8 cellular contexts compared by ENCODE assay signal in genomic region chr7:27095897-27096755, GRCh38. TPM values are rescaled to one million over a fixed set of nuclear protein-coding genes. Genes with fewer than 3 reads are reported as not detected.
DNase-seq lines count a peak whose midpoint lies in the region; ATAC-seq, FAIRE-seq and TF ChIP-seq lines count a peak whose summit lies in the region.

TSS of gene HOXA1 (minus strand) at chr7:27096000. CDS start at chr7:27095912, 88 bp downstream.

- no peaks in the 10 kb centered on the region for H3K9me3 Mint-ChIP-seq in T-helper 1 cell treated with Interleukin-12 subunit alpha and Interleukin-12 subunit beta and Interleukin-4 antibody, amounts not matched to agents 30 μg/mL and 1 μg/mL, for 36 hours

- peak; percentile 71 for ATAC-seq in HG02623 (IDR thresholded peaks at IDR 0.05; ENCODE audit: unreplicated experiment)

- no peaks in the 10 kb centered on the region for H3K36me3 ChIP-seq in adrenal gland (replicated peaks in 1 of 2)
- H3K36me3 ChIP-seq in iPS-18a (ENCODE audit: control insufficient read depth, low read depth, low read length) = no peaks in the 10 kb centered on the region
- H3K36me3 ChIP-seq in spleen = peaks cover 0 to 24% (median 0%) of the 10 kb centered on the region in 6 donors

- H3K27ac Mint-ChIP-seq in T-helper 1 cell treated with Interleukin-12 subunit alpha and Interleukin-12 subunit beta and Interleukin-4 antibody, amounts not matched to agents 30 μg/mL and 1 μg/mL, for 36 hours = peak within 1 kb of the TSS; percentile 73

- H3K4me1 Mint-ChIP-seq in T-helper 1 cell treated with Interleukin-12 subunit alpha and Interleukin-12 subunit beta and Interleukin-4 antibody, amounts not matched to agents 30 μg/mL and 1 μg/mL, for 36 hours (ENCODE audit: low read depth) = peaks cover 12% of the 10 kb centered on the region

- H3K27me3 ChIP-seq in adrenal gland (no peaks in the 10 kb centered on the region), iPS-18a (ENCODE audit: control insufficient read depth, insufficient read depth, low read length) (peaks cover 100% of the 10 kb centered on the region), spleen (replicated peaks in 1 of 7) (peaks cover 0 to 98% (median 12%) of the 10 kb centered on the region in 7 donors)

- TF ChIP-seq CTCF in GM13976 (IDR thresholded peaks at IDR 0.05; ENCODE audit: borderline replicate concordance, control extremely low read depth, extremely low read depth, insufficient read depth, missing control alignments) = no peak
- TF ChIP-seq CTCF in adrenal gland (IDR thresholded peaks at IDR 0.05) = no peak
- TF ChIP-seq CTCF in spleen (IDR thresholded peaks at IDR 0.05 in 8 of 11, conservative IDR thresholded peaks at IDR 0.05 in 3 of 11) = no peak
- no peak for TF ChIP-seq CTCF in D721Med (IDR thresholded peaks at IDR 0.05; ENCODE audit: insufficient read depth, missing control alignments)

- H3K4me3 Mint-ChIP-seq in T-helper 1 cell treated with Interleukin-12 subunit alpha and Interleukin-12 subunit beta and Interleukin-4 antibody, amounts not matched to agents 30 μg/mL and 1 μg/mL, for 36 hours = peak within 1 kb of the TSS; percentile 80

- in situ Hi-C loops in GM13976 (cut with MboI; ENCODE audit: low sequenced_read_pairs, unreplicated experiment) = no loop called here

- H3K9me3 ChIP-seq in adrenal gland (replicated peaks in 1 of 3) (no peaks in the 10 kb centered on the region), iPS-18a (ENCODE audit: control insufficient read depth, low read depth, low read length) (no peaks in the 10 kb centered on the region), spleen (no peaks in the 10 kb centered on the region)

- peak; percentile 95 for DNase-seq in GM13976 (ENCODE audit: low spot score)
- peak; percentile 87 for DNase-seq in NCI-H1092 (lab: John Stamatoyannopoulos, UW)
- DNase-seq in adrenal gland = peak; percentile 83 to 92 (median 89)
- peak; percentile 95 for DNase-seq in spleen
- DNase-seq in D721Med (ENCODE audit: insufficient read length, low spot score) = no peak

- H3K27ac ChIP-seq in adrenal gland (peak within 1 kb of the TSS; percentile 56 to 95 (median 85)), iPS-18a (ENCODE audit: low read length) (no peak within 1 kb of the TSS), spleen (peak within 1 kb of the TSS; percentile 78 to 97 (median 94))

- peak within 1 kb of the TSS; percentile 51 to 83 (median 76) for H3K4me3 ChIP-seq in adrenal gland
- H3K4me3 ChIP-seq in iPS-18a (ENCODE audit: low read length) = peak within 1 kb of the TSS; percentile 53
- peak within 1 kb of the TSS; percentile 70 to 97 (median 92) for H3K4me3 ChIP-seq in spleen

- H3K9ac ChIP-seq in iPS-18a (ENCODE audit: low read length) = peak within 1 kb of the TSS; percentile 4

- H3K27me3 Mint-ChIP-seq in T-helper 1 cell treated with Interleukin-12 subunit alpha and Interleukin-12 subunit beta and Interleukin-4 antibody, amounts not matched to agents 30 μg/mL and 1 μg/mL, for 36 hours (ENCODE audit: low read depth) = peaks cover 87% of the 10 kb centered on the region

- WGBS in adrenal gland, 4 donors = 0 to 1% (median 1%) methylated on average over 37 to 68 of the region's 68 CpGs
- WGBS in spleen, 5 donors = 0 to 1% (median 1%) methylated on average over 54 to 68 of the region's 68 CpGs

- FAIRE-seq in D721Med (lab: Jason Lieb, UNC) = no peak

- peaks cover 12% of the 10 kb centered on the region for H3K36me3 Mint-ChIP-seq in T-helper 1 cell treated with Interleukin-12 subunit alpha and Interleukin-12 subunit beta and Interleukin-4 antibody, amounts not matched to agents 30 μg/mL and 1 μg/mL, for 36 hours (ENCODE audit: low read depth)

- intact Hi-C loops in adrenal gland (cut with DNase I) (loop anchor here in 1 of 2 donors (10.0 kb wide), 1 partner anchor 231 kb away; the partner anchor contains the start of gene SKAP2), spleen (cut with DNase I; ENCODE audit: low total_unique reads) (loop anchor here (10.0 kb wide), 1 partner anchor 241 kb away; no protein-coding TSS in a partner anchor)

- TF ChIP-seq POLR2A in adrenal gland (IDR thresholded peaks at IDR 0.05) = peak; percentile 57 to 82
- TF ChIP-seq POLR2A in spleen (IDR thresholded peaks at IDR 0.05) = peak in 2 of 3 donors; percentile 42 to 86

- H3K4me1 ChIP-seq in adrenal gland (replicated peaks in 1 of 2) (peaks cover 22 to 26% of the 10 kb centered on the region in 2 donors), iPS-18a (ENCODE audit: control insufficient read depth, low read depth, low read length) (peaks cover 29% of the 10 kb centered on the region), spleen (peaks cover 21 to 69% (median 47%) of the 10 kb centered on the region in 6 donors)

RNA-seq across cellular contexts. Expression of gene HOXA1, which starts in this region (rescaled TPM):
- total RNA-seq in adrenal gland = 1 to 10 TPM in 2 of 8 donors, under 1 TPM in 5, not detected in 1; 0.18 to 1.1 (median 0.90) TPM
- under 1 TPM; 0.30 to 0.97 (median 0.32) TPM for polyA plus RNA-seq in adrenal gland
- 1 to 10 TPM; 1.1 to 4.1 (median 1.7) TPM for total RNA-seq in spleen
- 1 to 10 TPM in 1 of 3 donors, under 1 TPM in 2; 0.33 to 1.3 (median 0.82) TPM for polyA plus RNA-seq in spleen
